Comparison of ENCODE assay signal across 24 cellular contexts in genomic region chr10:97228775-97229157, GRCh38. TPM values are rescaled to one million over a fixed set of nuclear protein-coding genes. Genes with fewer than 3 reads are reported as not detected.
DNase-seq lines count a peak whose midpoint lies in the region; ATAC-seq, FAIRE-seq and TF ChIP-seq lines count a peak whose summit lies in the region.
"Had no signal": no experiment of that assay in that cellular context is flagged by ENCODE, and none has a peak within 500 bp of the region (broad histone marks: within the 10 kb centered on the region; RNA-seq: fewer than 3 reads in every experiment).

No MANE protein-coding gene starts in this region.

- H3K27ac Mint-ChIP-seq in chondrocyte (ENCODE audit: unreplicated experiment) = no peak overlapping the region
- H3K27ac Mint-ChIP-seq in activated CD4-positive, alpha-beta T cell treated with anti-CD3 and anti-CD28 coated beads, Interleukin-2, amount 10 ng/mL, durations not matched to agents 7 days and 5 days = no peak overlapping the region

- H2BK15ac ChIP-seq in mesenchymal stem cell (ENCODE audit: low read depth, poor library complexity, severe bottlenecking) = no peak overlapping the region

- H3K4me3 ChIP-seq in cardiac muscle cell (no peak overlapping the region), right cardiac atrium (ENCODE audit: low read length) (no peak overlapping the region), mesenchymal stem cell (ENCODE audit: insufficient read depth in 1 of 2, low read depth in 1 of 2, low read length in 2 of 2) (no peak overlapping the region), esophagus squamous epithelium (no peak overlapping the region)
- H3K4me3 ChIP-seq: MG63 had no signal

- H3K14ac ChIP-seq in mesenchymal stem cell (ENCODE audit: low read length in 2 of 2) = no peak overlapping the region

- WGBS in right cardiac atrium = 98% methylated on average over 1 of the region's 1 CpG
- WGBS in mesenchymal stem cell = 94% methylated on average over 1 of the region's 1 CpG
- WGBS in esophagus squamous epithelium, 2 donors = 95 to 100% methylated on average over 1 of the region's 1 CpG

- peaks cover 16% of the 10 kb centered on the region for H3K4me1 ChIP-seq in cardiac muscle cell (ENCODE audit: low read depth)
- H3K4me1 ChIP-seq in right cardiac atrium (ENCODE audit: control insufficient read depth, insufficient read depth, low read length) = no peaks in the 10 kb centered on the region
- H3K4me1 ChIP-seq in mesenchymal stem cell (ENCODE audit: control insufficient read depth, insufficient read depth, low read depth, low read length) = no peaks in the 10 kb centered on the region
- no peaks in the 10 kb centered on the region for H3K4me1 ChIP-seq in esophagus squamous epithelium

- peak overlapping the region; percentile 64 for H3K9ac ChIP-seq in mesenchymal stem cell (ENCODE audit: low read length)

- H4K8ac ChIP-seq in mesenchymal stem cell (ENCODE audit: low read length) = no peak overlapping the region

- no peak overlapping the region for H2AFZ ChIP-seq in mesenchymal stem cell (ENCODE audit: low read depth, low read length)

- H3K9me3 ChIP-seq in cardiac muscle cell (ENCODE audit: low read depth) (no peaks in the 10 kb centered on the region), right cardiac atrium (ENCODE audit: control insufficient read depth, low read length) (no peaks in the 10 kb centered on the region), mesenchymal stem cell (ENCODE audit: control insufficient read depth, low read length) (no peaks in the 10 kb centered on the region), esophagus squamous epithelium (no peaks in the 10 kb centered on the region)
- H3K9me3 ChIP-seq: MG63 had no signal

- FAIRE-seq in islet of Langerhans (lab: Jason Lieb, UNC) = peak; percentile 47
- FAIRE-seq: GM12892, H1 had no signal

- ATAC-seq in right cardiac atrium = no peak
- no peak for ATAC-seq in HG03097 (IDR thresholded peaks at IDR 0.05; ENCODE audit: low FRiP score, unreplicated experiment)

- peaks cover 7% of the 10 kb centered on the region for H3K4me1 Mint-ChIP-seq in chondrocyte (ENCODE audit: low read depth)
- peaks cover 9% of the 10 kb centered on the region for H3K4me1 Mint-ChIP-seq in activated CD4-positive, alpha-beta T cell treated with anti-CD3 and anti-CD28 coated beads, Interleukin-2, amount 10 ng/mL, durations not matched to agents 7 days and 5 days

- no peak overlapping the region for H3K18ac ChIP-seq in mesenchymal stem cell (ENCODE audit: low read depth in 1 of 2, low read length in 2 of 2)

- H3K4me2 ChIP-seq in mesenchymal stem cell (ENCODE audit: low read length, poor library complexity, severe bottlenecking) = no peak overlapping the region

- no peaks in the 10 kb centered on the region for H3K27me3 Mint-ChIP-seq in chondrocyte (ENCODE audit: low read depth)
- H3K27me3 Mint-ChIP-seq in activated CD4-positive, alpha-beta T cell treated with anti-CD3 and anti-CD28 coated beads, Interleukin-2, amount 10 ng/mL, durations not matched to agents 7 days and 5 days = no peaks in the 10 kb centered on the region

- CTCF ChIA-PET in activated CD4-positive, alpha-beta T cell treated with anti-CD3 and anti-CD28 coated beads, Interleukin-2, amount 10 ng/mL, durations not matched to agents 7 days and 5 days (lab: Charles Lee) = no interaction called here

- no peak overlapping the region for H3K4me3 Mint-ChIP-seq in chondrocyte (ENCODE audit: unreplicated experiment)
- H3K4me3 Mint-ChIP-seq in activated CD4-positive, alpha-beta T cell treated with anti-CD3 and anti-CD28 coated beads, Interleukin-2, amount 10 ng/mL, durations not matched to agents 7 days and 5 days = no peak overlapping the region

- no peak overlapping the region for H2AK5ac ChIP-seq in mesenchymal stem cell (ENCODE audit: low read length, severe bottlenecking)

- intact Hi-C loops in right cardiac atrium (cut with DNase I) = no loop called here
- intact Hi-C loops in esophagus squamous epithelium (cut with DNase I) = no loop called here

- TF ChIP-seq CTCF in cardiac muscle cell (IDR thresholded peaks at IDR 0.05; ENCODE audit: low read depth, low read length) (no peak), chondrocyte (IDR thresholded peaks at IDR 0.05) (no peak), esophagus squamous epithelium (IDR thresholded peaks at IDR 0.05) (no peak)

- H4K91ac ChIP-seq in mesenchymal stem cell (ENCODE audit: low read length) = no peak overlapping the region

- H2BK120ac ChIP-seq in mesenchymal stem cell (ENCODE audit: low read depth, low read length) = no peak overlapping the region

- H2BK12ac ChIP-seq in mesenchymal stem cell (ENCODE audit: low read length in 2 of 2) = no peak overlapping the region

- no peaks in the 10 kb centered on the region for H3K79me1 ChIP-seq in mesenchymal stem cell (replicated peaks; ENCODE audit: low read length, poor library complexity, severe bottlenecking)

- TF ChIP-seq POLR2A in esophagus squamous epithelium (IDR thresholded peaks at IDR 0.05) = no peak

- H3K36me3 Mint-ChIP-seq in chondrocyte (ENCODE audit: low read depth) = peaks cover 5% of the 10 kb centered on the region
- peaks cover 52% of the 10 kb centered on the region for H3K36me3 Mint-ChIP-seq in activated CD4-positive, alpha-beta T cell treated with anti-CD3 and anti-CD28 coated beads, Interleukin-2, amount 10 ng/mL, durations not matched to agents 7 days and 5 days (ENCODE audit: low read depth)

- POLR2A ChIA-PET in activated CD4-positive, alpha-beta T cell treated with anti-CD3 and anti-CD28 coated beads, Interleukin-2, amount 10 ng/mL, durations not matched to agents 7 days and 5 days (lab: Charles Lee) = no interaction called here

- no peak overlapping the region for H3K4ac ChIP-seq in mesenchymal stem cell (ENCODE audit: low read depth in 1 of 2, low read length in 2 of 2)

- H2BK5ac ChIP-seq in mesenchymal stem cell (ENCODE audit: low read depth, low read length, poor library complexity, severe bottlenecking) = no peak overlapping the region

- H3K36me3 ChIP-seq in cardiac muscle cell (no peaks in the 10 kb centered on the region), mesenchymal stem cell (ENCODE audit: control insufficient read depth in 1 of 2, insufficient read depth in 2 of 2, low read depth in 1 of 2, low read length in 2 of 2) (peaks cover 3 to 10% of the 10 kb centered on the region in 2 experiments), esophagus squamous epithelium (peaks cover 0 to 76% (median 3%) of the 10 kb centered on the region in 3 donors)

- H3K27me3 ChIP-seq in cardiac muscle cell (no peaks in the 10 kb centered on the region), right cardiac atrium (ENCODE audit: control insufficient read depth, insufficient read depth) (no peaks in the 10 kb centered on the region), mesenchymal stem cell (ENCODE audit: control insufficient read depth in 1 of 2, insufficient read depth in 1 of 2, low read length in 2 of 2) (no peaks in the 10 kb centered on the region), esophagus squamous epithelium (no peaks in the 10 kb centered on the region)
- H3K27me3 ChIP-seq: MG63 had no signal

- DNase-seq in cardiac muscle cell (ENCODE audit: low read depth in 1 of 2, low spot score in 1 of 2) = no peak
- no peak for DNase-seq in right cardiac atrium
- DNase-seq in mesenchymal stem cell = no peak
- no peak for DNase-seq in chondrocyte (ENCODE audit: low spot score)
- DNase-seq in activated CD4-positive, alpha-beta T cell treated with anti-CD3 and anti-CD28 coated beads, Interleukin-2, amount 10 ng/mL, durations not matched to agents 7 days and 5 days = no peak
- no peak for DNase-seq in esophagus squamous epithelium (lab: John Stamatoyannopoulos, UW)
- DNase-seq: ACHN, Calu3, DND-41, KG1, MG63, NCI-H1105 treated with DMSO at 0.1 percent for 48 hours, NCI-H146, NCI-H2029, NCI-H446 treated with DMSO at 0.1 percent for 48 hours, NCI-H526, Right ventricle myocardium superior, RPMI8226 had no signal

- H3K9me3 Mint-ChIP-seq in chondrocyte (ENCODE audit: low read depth) = no peaks in the 10 kb centered on the region
- H3K9me3 Mint-ChIP-seq in activated CD4-positive, alpha-beta T cell treated with anti-CD3 and anti-CD28 coated beads, Interleukin-2, amount 10 ng/mL, durations not matched to agents 7 days and 5 days = no peaks in the 10 kb centered on the region

- no peak overlapping the region for H3K23ac ChIP-seq in mesenchymal stem cell (ENCODE audit: low read length in 2 of 2)

- H3K27ac ChIP-seq in cardiac muscle cell (peak overlapping the region; percentile 85), right cardiac atrium (ENCODE audit: low read length) (no peak overlapping the region), mesenchymal stem cell (ENCODE audit: low read length, poor library complexity, severe bottlenecking) (no peak overlapping the region), esophagus squamous epithelium (no peak overlapping the region)
- H3K27ac ChIP-seq: 22Rv1 had no signal

RNA-seq across cellular contexts. Expression of gene SLIT1, which starts 43.0 kb away (rescaled TPM):
- total RNA-seq in cardiac muscle cell = 2.4 and 11.0 TPM in 2 replicates
- 3.3 and 5.6 TPM in 2 replicates for polyA plus RNA-seq in cardiac muscle cell
- total RNA-seq in right cardiac atrium = under 1 TPM; 0.11 to 0.29 (median 0.17) TPM
- 0.16 TPM for polyA plus RNA-seq in right cardiac atrium
- polyA plus RNA-seq in mesenchymal stem cell (2013, experiment 1 of 2) = 0.06 TPM
- polyA plus RNA-seq in mesenchymal stem cell (2013, experiment 2 of 2) = 0.03 TPM
- 0.17 TPM in 1 of 3 replicates, not detected in the others for total RNA-seq in chondrocyte
- 1 to 10 TPM; 1.2 to 1.6 TPM for total RNA-seq in activated CD4-positive, alpha-beta T cell treated with anti-CD3 and anti-CD28 coated beads, Interleukin-2, amount 10 ng/mL, durations not matched to agents 7 days and 5 days
- total RNA-seq in esophagus squamous epithelium = not detected
- total RNA-seq: Calu3, SK-MEL-5 had no signal
